ENCODE assay signal across 1 cellular context in the genomic region with DNA sequence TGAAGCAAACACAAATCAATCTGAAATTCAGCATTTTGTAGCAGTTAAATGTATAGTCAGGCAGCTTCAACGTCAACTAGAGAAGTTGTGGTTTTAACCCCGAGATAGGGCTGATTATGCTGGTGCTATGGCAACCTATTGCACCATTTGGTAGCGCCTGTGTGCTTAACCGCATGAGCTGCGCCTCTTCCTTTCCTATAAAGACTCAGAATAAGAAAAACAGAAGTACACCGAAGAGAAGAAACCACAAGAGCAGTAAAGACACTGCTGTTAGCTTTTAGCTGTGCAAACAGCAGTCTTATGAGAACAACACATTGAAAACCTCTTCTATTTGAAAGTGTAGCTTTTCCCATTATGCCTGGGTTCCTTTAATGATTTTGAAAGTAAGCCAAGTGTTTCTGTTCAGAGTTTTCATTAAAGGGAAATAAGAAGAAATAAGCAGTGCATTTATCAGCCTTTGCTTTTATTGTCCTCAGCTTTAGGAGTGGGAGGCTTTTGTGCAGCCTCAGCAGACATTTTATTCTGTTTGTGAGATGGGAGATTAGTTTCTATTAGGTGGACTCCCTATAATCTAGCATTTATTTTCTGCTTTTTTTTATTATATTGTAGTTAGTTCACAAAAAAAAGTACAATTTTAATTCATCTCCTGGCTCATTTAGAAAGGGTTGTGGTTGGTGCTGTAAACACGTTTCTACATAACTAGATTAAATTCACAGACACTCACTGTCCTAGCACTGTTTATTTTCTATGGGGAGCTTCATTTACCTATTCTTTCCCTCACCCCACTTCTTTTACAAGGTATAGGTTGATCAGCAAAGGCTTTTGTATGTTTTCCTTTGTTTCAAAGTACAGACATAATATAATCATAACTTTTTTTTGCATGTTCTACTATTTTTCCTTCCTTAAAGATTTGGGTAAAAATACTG.
TF ChIP-seq lines count a peak whose summit lies in the region.

No MANE protein-coding gene starts in this region.

TF ChIP-seq in GM23338, 12 proteins besides CTCF, POLR2A, EP300 and RAD21 (continued from another document):
- TF ChIP-seq ZNF462 (CRISPR knock-in tag; IDR thresholded peaks at IDR 0.05): no peak
- no peak for TF ChIP-seq CREB1 (CRISPR knock-in tag; IDR thresholded peaks at IDR 0.05; ENCODE audit: low read depth)
- TF ChIP-seq ZNF331 (CRISPR knock-in tag; IDR thresholded peaks at IDR 0.05; ENCODE audit: low read depth): no peak
- no peak for TF ChIP-seq ZNF114 (CRISPR knock-in tag; IDR thresholded peaks at IDR 0.05)
TF ChIP-seq in GM23338: peak in this region for 0.
